ENCODE assay signal across 1 cellular context in genomic region chr5:893137-893506, GRCh38.
A peak's percentile ranks its signal among the peaks of the same experiment; 100 is the strongest.
TF ChIP-seq lines count a peak whose summit lies in the region.

No MANE protein-coding gene starts in this region.

TF ChIP-seq in K562, 482 proteins besides CTCF, POLR2A, EP300 and RAD21 (continues in another document):
- TF ChIP-seq AFF4 (CRISPR knock-in tag; IDR thresholded peaks at IDR 0.05) (0 out of 2 replicates have a peak, but pooled peaks have one; percentile 57), ZNF778 (CRISPR knock-in tag; IDR thresholded peaks at IDR 0.05) (no peak), PHF8 (IDR thresholded peaks at IDR 0.05; ENCODE audit: borderline replicate concordance, low read length) (no peak), ZNF197 (CRISPR knock-in tag; IDR thresholded peaks at IDR 0.05; ENCODE audit: low read depth) (no peak), CBX1 (IDR thresholded peaks at IDR 0.05; ENCODE audit: low read depth) (no peak), KHSRP (IDR thresholded peaks at IDR 0.05) (no peak), PRMT5 (CRISPR knock-in tag; IDR thresholded peaks at IDR 0.05) (no peak), GTF2E2 (tag; IDR thresholded peaks at IDR 0.05) (no peak), HEY1 (CRISPR knock-in tag; IDR thresholded peaks at IDR 0.05; ENCODE audit: borderline replicate concordance) (no peak), NR2C2 (CRISPR knock-in tag; IDR thresholded peaks at IDR 0.05) (no peak), NR2C2 (tag; IDR thresholded peaks at IDR 0.05) (0 out of 2 replicates have a peak, but pooled peaks have one; percentile 93), ZNF408 (CRISPR knock-in tag; IDR thresholded peaks at IDR 0.05; ENCODE audit: low read depth) (no peak), NCOA1 (IDR thresholded peaks at IDR 0.05; ENCODE audit: low read depth) (no peak), PML (IDR thresholded peaks at IDR 0.05; ENCODE audit: low read length) (no peak), PATZ1 (CRISPR knock-in tag; IDR thresholded peaks at IDR 0.05; ENCODE audit: borderline replicate concordance) (no peak), KLF10 (CRISPR knock-in tag; IDR thresholded peaks at IDR 0.05) (no peak), ZNF511 (CRISPR knock-in tag; IDR thresholded peaks at IDR 0.05) (no peak), SAFB2 (IDR thresholded peaks at IDR 0.05; ENCODE audit: borderline replicate concordance, low read depth, low read length, severe bottlenecking) (no peak), MGA (IDR thresholded peaks at IDR 0.05) (no peak), ARID4B (CRISPR knock-in tag; IDR thresholded peaks at IDR 0.05) (peak; percentile 0; the same call in 1 of the 2 replicates), CBFA2T2 (conservative IDR thresholded peaks at IDR 0.05) (no peak), ZNF133 (CRISPR knock-in tag; IDR thresholded peaks at IDR 0.05) (no peak), PTBP1 (IDR thresholded peaks at IDR 0.05; ENCODE audit: low read depth, low read length) (no peak), MTF1 (CRISPR knock-in tag; IDR thresholded peaks at IDR 0.05; ENCODE audit: borderline replicate concordance) (no peak), NR3C1 (CRISPR knock-in tag; IDR thresholded peaks at IDR 0.05) (0 out of 2 replicates have a peak, but pooled peaks have one; percentile 5), SMAD1 (IDR thresholded peaks at IDR 0.05; ENCODE audit: low read depth, low read length, partially characterized antibody) (no peak), CBFB (CRISPR knock-in tag; IDR thresholded peaks at IDR 0.05) (peak; percentile 83), HMGXB4 (CRISPR knock-in tag; IDR thresholded peaks at IDR 0.05) (no peak), RBBP5 (IDR thresholded peaks at IDR 0.05; ENCODE audit: borderline replicate concordance, insufficient read depth, low read length, poor library complexity, severe bottlenecking) (no peak), KAT7 (CRISPR knock-in tag; IDR thresholded peaks at IDR 0.05; ENCODE audit: borderline replicate concordance) (peak; percentile 79; the same call in 1 of the 2 replicates), CHD1 (IDR thresholded peaks at IDR 0.05; ENCODE audit: low read length) (peak; percentile 91), OTX1 (CRISPR knock-in tag; IDR thresholded peaks at IDR 0.05) (no peak), FOXM1 (IDR thresholded peaks at IDR 0.05; ENCODE audit: low read depth) (no peak), FOXM1 (CRISPR knock-in tag; IDR thresholded peaks at IDR 0.05; ENCODE audit: low read depth) (peak; percentile 9; the same call in 1 of the 2 replicates), LEF1 (IDR thresholded peaks at IDR 0.05) (no peak), NR1H2 (CRISPR knock-in tag; IDR thresholded peaks at IDR 0.05) (0 out of 2 replicates have a peak, but pooled peaks have one; percentile 1)
